8 cellular contexts compared by ENCODE assay signal in the genomic region with DNA sequence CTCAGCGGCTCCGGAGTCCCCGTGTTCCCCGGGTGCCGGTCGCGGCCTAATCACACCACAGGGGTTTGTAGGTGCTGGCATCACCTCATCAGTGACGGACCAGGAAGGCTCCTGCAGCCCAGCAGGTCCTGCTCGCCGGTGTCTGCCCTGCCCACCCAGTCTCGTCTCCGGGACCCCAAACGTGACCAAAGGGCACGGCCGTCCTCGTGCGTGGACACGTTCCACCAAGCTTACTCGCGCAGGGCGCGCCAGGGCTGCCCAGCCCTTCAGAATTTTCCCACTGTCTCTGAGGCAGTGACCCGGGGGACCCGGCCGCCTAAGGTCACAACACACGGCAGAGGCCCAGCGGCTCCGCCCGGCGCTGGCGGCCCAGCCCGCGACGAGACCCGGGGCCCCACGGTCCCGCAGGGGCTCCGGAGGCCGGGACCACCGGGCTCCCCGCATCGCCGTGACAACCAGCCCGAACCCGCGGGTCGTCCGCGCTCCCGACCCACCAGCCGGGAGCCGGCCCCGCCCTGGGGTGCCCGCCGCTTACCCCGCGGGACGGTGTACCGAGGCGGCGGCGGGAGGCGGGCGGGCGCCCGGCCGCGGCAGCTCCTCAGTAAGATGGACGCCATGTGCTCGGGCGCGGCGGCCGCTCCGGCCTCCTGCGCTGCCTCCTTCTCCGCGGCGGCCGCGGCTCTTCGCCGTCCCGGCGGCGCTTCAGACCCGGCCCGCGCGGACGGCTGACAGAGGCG. TPM values are rescaled to one million over a fixed set of nuclear protein-coding genes. Genes with fewer than 3 reads are reported as not detected.
DNase-seq lines count a peak whose midpoint lies in the region; ATAC-seq and TF ChIP-seq lines count a peak whose summit lies in the region.

No MANE protein-coding gene starts in this region.

- DNase-seq in HEK293T (ENCODE audit: extremely low spot score) (no peak), OCI-LY7 (ENCODE audit: low spot score) (peak; percentile 30), mammary epithelial cell (no peak), testis (peak; percentile 41), GDM1 (lab: John Stamatoyannopoulos, UW) (no peak), GM10248 (ENCODE audit: extremely low spot score) (no peak)

- POLR2A ChIA-PET in HEK293T (lab: Yijun Ruan, JAX), result interaction anchor here (0.6 to 4.3 kb wide), 11 partner anchors 9 to 613 kb away, joined by 3 to 31 read pairs (median 4); partner anchors contain the start of genes NSD2 and RNF4
- POLR2A ChIA-PET in OCI-LY7 (lab: Charles Lee), result interaction anchor here (1.0 kb wide), 2 partner anchors 15 to 141 kb away, joined by 3 read pairs; no protein-coding TSS in a partner anchor
- POLR2A ChIA-PET in GM10248 (lab: Yijun Ruan, JAX), result interaction anchor here (1.0 kb wide), 1 partner anchor 21 kb away, joined by 5 read pairs; no protein-coding TSS in a partner anchor

- H3K27ac ChIP-seq in OCI-LY7 (ENCODE audit: low read depth, low read length, poor library complexity, severe bottlenecking) (peak overlapping the region; percentile 18), mammary epithelial cell (ENCODE audit: insufficient read depth, low read depth, low read length) (peak overlapping the region; percentile 53), liver (ENCODE audit: low read depth in 1 of 2, low read length in 2 of 2) (peak overlapping the region; percentile 38 to 62), testis (peak overlapping the region; percentile 84 to 85)

- H3K4me3 ChIP-seq in OCI-LY7 (ENCODE audit: low read depth, low read length, poor library complexity, severe bottlenecking) (peak overlapping the region; percentile 99), mammary epithelial cell (replicated peaks in 1 of 3; ENCODE audit: insufficient read depth in 1 of 3, low read depth in 2 of 3, low read length in 3 of 3) (peak overlapping the region; percentile 41 to 88 (median 82)), liver (ENCODE audit: low read depth in 1 of 3, low read length in 3 of 3) (peak overlapping the region; percentile 88 to 95 (median 93)), testis (peak overlapping the region; percentile 88 to 90)

- H3K9ac ChIP-seq in mammary epithelial cell (ENCODE audit: insufficient read depth, low read length) (peak overlapping the region; percentile 72), liver (ENCODE audit: low read depth in 1 of 2, low read length in 2 of 2) (peak overlapping the region; percentile 33 to 61)

- no peaks in the 10 kb centered on the region for H3K9me2 ChIP-seq in OCI-LY7 (ENCODE audit: insufficient read depth, low read length)

- H3K9me3 ChIP-seq in OCI-LY7 (ENCODE audit: low read length), result no peaks in the 10 kb centered on the region
- H3K9me3 ChIP-seq in mammary epithelial cell (replicated peaks; ENCODE audit: insufficient read depth, low read length), result no peaks in the 10 kb centered on the region
- H3K9me3 ChIP-seq in liver (ENCODE audit: control insufficient read depth in 4 of 4, low read length in 3 of 4), result no peaks in the 10 kb centered on the region
- no peaks in the 10 kb centered on the region for H3K9me3 ChIP-seq in testis

- TF ChIP-seq POLR2A in testis (IDR thresholded peaks at IDR 0.05), result no peak

- no peaks in the 10 kb centered on the region for H3K27me3 ChIP-seq in mammary epithelial cell (ENCODE audit: insufficient read depth, low read length)
- no peaks in the 10 kb centered on the region for H3K27me3 ChIP-seq in liver (ENCODE audit: control insufficient read depth in 4 of 4, insufficient read depth in 4 of 4, low read length in 3 of 4)
- no peaks in the 10 kb centered on the region for H3K27me3 ChIP-seq in testis

- H3K4me2 ChIP-seq in OCI-LY7 (ENCODE audit: low read length), result peak overlapping the region; percentile 98
- H3K4me2 ChIP-seq in mammary epithelial cell (ENCODE audit: insufficient read depth, low read depth, low read length), result peak overlapping the region; percentile 82

- CTCF ChIA-PET in HEK293T (lab: Yijun Ruan, JAX), result interaction anchor here (0.9 kb wide), 1 partner anchor 44 kb away, joined by 3 read pairs; no protein-coding TSS in a partner anchor
- CTCF ChIA-PET in OCI-LY7 (lab: Charles Lee; ENCODE audit: unreplicated experiment), result interaction anchor here (1.5 kb wide), 1 partner anchor 26 kb away, joined by 4 read pairs; no protein-coding TSS in a partner anchor
- CTCF ChIA-PET in mammary epithelial cell (lab: Charles Lee; ENCODE audit: low non-redundant PET), result no interaction called here
- CTCF ChIA-PET in GM10248 (lab: Yijun Ruan, JAX), result interaction anchor here (1.0 to 1.9 kb wide), 7 partner anchors 9 to 162 kb away, joined by 3 to 6 read pairs (median 5); no protein-coding TSS in a partner anchor

- H3K79me2 ChIP-seq in OCI-LY7 (ENCODE audit: insufficient read depth, low read depth, low read length) (peaks cover 33% of the 10 kb centered on the region; the same call in 1 of the 2 replicates), mammary epithelial cell (ENCODE audit: insufficient read depth, low read length) (peaks cover 75% of the 10 kb centered on the region)

- 3% methylated on average over 18 of the region's 92 CpGs for WGBS in mammary epithelial cell (ENCODE audit: low coverage, missing lambda C conversion rate)
- WGBS in liver, result under 1% methylated on average over 92 of the region's 92 CpGs
- WGBS in testis, 2 donors, result 1 to 8% methylated on average over 7 to 80 of the region's 92 CpGs

- H3K36me3 ChIP-seq in OCI-LY7 (ENCODE audit: insufficient read depth, low read length) (peaks cover 14% of the 10 kb centered on the region; the same call in 1 of the 2 replicates), mammary epithelial cell (ENCODE audit: insufficient read depth, low read length) (no peaks in the 10 kb centered on the region), liver (ENCODE audit: control insufficient read depth in 4 of 4, insufficient read depth in 3 of 4, low read depth in 1 of 4, low read length in 3 of 4) (no peaks in the 10 kb centered on the region), testis (ENCODE audit: low read depth, missing control alignments) (no peaks in the 10 kb centered on the region)

- H3K4me1 ChIP-seq in OCI-LY7 (ENCODE audit: insufficient read depth, low read length, poor library complexity, severe bottlenecking) (peaks cover 15% of the 10 kb centered on the region), mammary epithelial cell (ENCODE audit: insufficient read depth, low read length) (peaks cover 28% of the 10 kb centered on the region), liver (ENCODE audit: control insufficient read depth in 4 of 4, insufficient read depth in 4 of 4, low read length in 3 of 4) (peaks cover 6 to 37% (median 28%) of the 10 kb centered on the region in 4 donors), testis (peaks cover 44% of the 10 kb centered on the region)

- in situ Hi-C loops in mammary epithelial cell (cut with MboI; ENCODE audit: low sequenced_read_pairs in 2 of 2), result no loop called here

- ATAC-seq in GM18502 (IDR thresholded peaks at IDR 0.05; ENCODE audit: poor library complexity, unreplicated experiment), result peak; percentile 29

- dilution Hi-C loops in mammary epithelial cell (cut with HindIII; ENCODE audit: low sequenced_read_pairs), result loop anchor here (5.0 kb wide), 4 partner anchors 43 to 102 kb away; no protein-coding TSS in a partner anchor

- H2AFZ ChIP-seq in OCI-LY7 (ENCODE audit: low read length) (peak overlapping the region; percentile 86), mammary epithelial cell (ENCODE audit: low read depth, low read length) (peak overlapping the region; percentile 81)

- BruUV-seq in OCI-LY7 (replicated peaks; lab: Mats Ljungman, UMichigan) (no TSS peak), mammary epithelial cell (replicated peaks; lab: Mats Ljungman, UMichigan) (no TSS peak)

- intact Hi-C loops in OCI-LY7 (cut with micrococcal nuclease; ENCODE audit: unreplicated experiment) (loop anchor here (1.0 to 2.0 kb wide), 3 partner anchors 15 to 134 kb away; partner anchors contain the start of genes TACC3 and TMEM129), mammary epithelial cell (cut with micrococcal nuclease) (loop anchor here (1.0 to 2.0 kb wide), 2 partner anchors 15 to 44 kb away; partner anchors contain the start of gene NSD2), testis (cut with DNase I; ENCODE audit: low total_unique reads) (no loop called here)

- H4K20me1 ChIP-seq in OCI-LY7 (ENCODE audit: insufficient read depth, low read length) (no peaks in the 10 kb centered on the region), mammary epithelial cell (ENCODE audit: insufficient read depth, low read length) (no peaks in the 10 kb centered on the region)

- TF ChIP-seq CTCF in OCI-LY7 (conservative IDR thresholded peaks at IDR 0.05; ENCODE audit: low read length), result no peak
- TF ChIP-seq CTCF in mammary epithelial cell (conservative IDR thresholded peaks at IDR 0.05 in 1 of 2, IDR thresholded peaks at IDR 0.05 in 1 of 2; ENCODE audit: extremely low read depth in 1 of 2, insufficient read depth in 1 of 2, low read depth in 1 of 2, low read length in 2 of 2), result no peak
- TF ChIP-seq CTCF in liver (IDR thresholded peaks at IDR 0.05; ENCODE audit: low read depth, low read length, missing input control), result no peak
- no peak for TF ChIP-seq CTCF in testis (IDR thresholded peaks at IDR 0.05)
- no peak for TF ChIP-seq CTCF in GM10248 (IDR thresholded peaks at IDR 0.05; ENCODE audit: control extremely low read depth, extremely low read depth, low read depth, missing control alignments)

- TF ChIP-seq RAD21 in liver (IDR thresholded peaks at IDR 0.05), result no peak

TF ChIP-seq in HEK293T, 16 proteins besides CTCF, POLR2A, EP300 and RAD21 (continues in another document):
- TF ChIP-seq CTBP1 (IDR thresholded peaks at IDR 0.05; ENCODE audit: borderline replicate concordance) (no peak), BHLHE40 (IDR thresholded peaks at IDR 0.05; ENCODE audit: borderline replicate concordance) (no peak)

TF ChIP-seq in liver, 16 proteins besides CTCF, POLR2A, EP300 and RAD21:
- TF ChIP-seq SP1 (IDR thresholded peaks at IDR 0.05), result no peak
- no peak for TF ChIP-seq GABPA (IDR thresholded peaks at IDR 0.05 in 1 of 2, conservative IDR thresholded peaks at IDR 0.05 in 1 of 2)

RNA-seq across cellular contexts. Expression of gene LETM1, which starts 0.5 kb away (rescaled TPM):
- total RNA-seq in OCI-LY7 (2014; rRNA removed; shearing (Covaris generic)), result 58.3 and 60.0 TPM in 2 replicates
- total RNA-seq in OCI-LY7 (2022), result 61.7 and 66.8 TPM in 2 replicates
- total RNA-seq in mammary epithelial cell, result 10 to 100 TPM; 71.2 to 79.6 TPM
- polyA plus RNA-seq in mammary epithelial cell, result 31.8 TPM
- 71.2 TPM for polyA minus RNA-seq in mammary epithelial cell
- 10 to 100 TPM; 31.0 to 46.9 TPM for total RNA-seq in liver
- polyA plus RNA-seq in liver, result 10 to 100 TPM; 12.2 to 17.3 TPM
- total RNA-seq in testis, result 100 to 1,000 TPM in 1 of 2 donors, 10 to 100 TPM in 1; 90.7 to 124 TPM
- 38.1 TPM for polyA plus RNA-seq in testis (ENCODE audit: insufficient read depth, low read depth, low replicate concordance)

RNA-seq across cellular contexts. Expression of gene NSD2, which starts 15.7 kb away (rescaled TPM):
- total RNA-seq in OCI-LY7 (2014; rRNA removed; shearing (Covaris generic)), result 158 and 169 TPM in 2 replicates
- total RNA-seq in OCI-LY7 (2022), result 329 and 372 TPM in 2 replicates
- 10 to 100 TPM; 23.2 to 68.8 TPM for total RNA-seq in mammary epithelial cell
- polyA plus RNA-seq in mammary epithelial cell, result 26.2 TPM
- 134 TPM for polyA minus RNA-seq in mammary epithelial cell
- 10 to 100 TPM; 17.2 to 71.5 TPM for total RNA-seq in liver
- 1 to 10 TPM; 5.1 to 5.9 TPM for polyA plus RNA-seq in liver
- total RNA-seq in testis, result 100 to 1,000 TPM; 124 to 144 TPM
- polyA plus RNA-seq in testis (ENCODE audit: insufficient read depth, low read depth, low replicate concordance), result 108 TPM

Comparison
In these comparisons a context has a peak if more than half of its experiments do, and no peak if none do; other contexts are left out.
1. DNase-seq: peak in OCI-LY7 (single experiment) and testis (single experiment); none in HEK293T (single experiment), mammary epithelial cell (single experiment), GDM1 (single experiment) and GM10248 (single experiment).
2. H3K27ac ChIP-seq: peak in every context shown above with its lines; median percentile 84 in testis; 53 in mammary epithelial cell; 50 in liver; 18 in OCI-LY7.
3. Peak in every context shown above with its lines, with median percentiles within 50 percentile points of each other: H3K4me3 ChIP-seq.